Comparison of ENCODE assay signal across 19 cellular contexts in genomic region chr11:117722074-117722473, GRCh38.
DNase-seq lines count a peak whose midpoint lies in the region; ATAC-seq and TF ChIP-seq lines count a peak whose summit lies in the region.
"Had no signal": no experiment of that assay in that cellular context is flagged by ENCODE, and none has a peak within 500 bp of the region (broad histone marks: within the 10 kb centered on the region; RNA-seq: fewer than 3 reads in every experiment).

No MANE protein-coding gene starts in this region.

- H3K9ac ChIP-seq in KMS-11: no peak overlapping the region; the same call in 1 of the 2 replicates

- no peak overlapping the region for H3K4me3 Mint-ChIP-seq in effector memory CD8-positive, alpha-beta T cell
- H3K4me3 Mint-ChIP-seq in activated naive CD4-positive, alpha-beta T cell treated with anti-CD3 and anti-CD28 coated beads for 36 hours: no peak overlapping the region
- H3K4me3 Mint-ChIP-seq: CD4-positive, CD25-positive, alpha-beta regulatory T cell had no signal

- no peak for DNase-seq in heart right ventricle
- no peak for DNase-seq in omental fat pad (ENCODE audit: low spot score)
- no peak for DNase-seq in effector memory CD8-positive, alpha-beta T cell
- no peak for DNase-seq in activated CD8-positive, alpha-beta memory T cell treated with anti-CD3 and anti-CD28 coated beads, Interleukin-2, amount 50 U/mL, for 4 hours
- no peak for DNase-seq in activated naive CD4-positive, alpha-beta T cell treated with anti-CD3 and anti-CD28 coated beads for 36 hours
- DNase-seq: ACHN; Calu3; CD4-positive, CD25-positive, alpha-beta regulatory T cell; DMS79 treated with DMSO at 0.1 percent for 48 hours; HCEC 1CT; MV-4-11; NCI-H1436; NCI-H2081 treated with DMSO at 0.1 percent for 48 hours; NCI-H226; NCI-H526 treated with DMSO at 0.1 percent for 48 hours; SHP77 had no signal

- H3K36me3 ChIP-seq in KMS-11 (ENCODE audit: insufficient read depth) (no peaks in the 10 kb centered on the region), heart right ventricle (no peaks in the 10 kb centered on the region)

- H3K27me3 Mint-ChIP-seq in effector memory CD8-positive, alpha-beta T cell: peaks cover 39 to 68% of the 10 kb centered on the region in 2 donors
- peaks cover 4% of the 10 kb centered on the region for H3K27me3 Mint-ChIP-seq in activated naive CD4-positive, alpha-beta T cell treated with anti-CD3 and anti-CD28 coated beads for 36 hours (ENCODE audit: low read depth)

- intact Hi-C loops in heart right ventricle (cut with DNase I): no loop called here
- intact Hi-C loops in activated naive CD4-positive, alpha-beta T cell treated with anti-CD3 and anti-CD28 coated beads for 36 hours (cut with micrococcal nuclease): loop anchor here (2.0 kb wide), 1 partner anchor 53 kb away; no protein-coding TSS in a partner anchor

- no peaks in the 10 kb centered on the region for H4K20me1 ChIP-seq in KMS-11 (ENCODE audit: insufficient read depth)

- TF ChIP-seq CTCF in KMS-11 (conservative IDR thresholded peaks at IDR 0.05; ENCODE audit: low read depth, low read length) (no peak), heart right ventricle (IDR thresholded peaks at IDR 0.05) (no peak), omental fat pad (IDR thresholded peaks at IDR 0.05) (no peak)

- no peaks in the 10 kb centered on the region for H3K9me3 ChIP-seq in heart right ventricle

- peak overlapping the region; percentile 78 for H3K4me2 ChIP-seq in KMS-11

- no peak overlapping the region for H3K27ac Mint-ChIP-seq in effector memory CD8-positive, alpha-beta T cell
- no peak overlapping the region for H3K27ac Mint-ChIP-seq in activated naive CD4-positive, alpha-beta T cell treated with anti-CD3 and anti-CD28 coated beads for 36 hours
- H3K27ac Mint-ChIP-seq: CD4-positive, CD25-positive, alpha-beta regulatory T cell had no signal

- H3K4me3 ChIP-seq in KMS-11 (IDR thresholded peaks at IDR 0.05; ENCODE audit: insufficient read depth, low read depth, low read length) (no peak overlapping the region), heart right ventricle (no peak overlapping the region)

- H3K4me1 ChIP-seq in KMS-11 (ENCODE audit: low read depth, poor library complexity, severe bottlenecking) (peaks cover 44% of the 10 kb centered on the region), heart right ventricle (peaks cover 0 to 12% (median 0%) of the 10 kb centered on the region in 9 donors)

- H3K4me1 Mint-ChIP-seq in effector memory CD8-positive, alpha-beta T cell (ENCODE audit: low read depth in 2 of 2): peaks cover 0 to 2% of the 10 kb centered on the region in 2 donors
- H3K4me1 Mint-ChIP-seq in activated naive CD4-positive, alpha-beta T cell treated with anti-CD3 and anti-CD28 coated beads for 36 hours (ENCODE audit: low read depth): no peaks in the 10 kb centered on the region
- H3K4me1 Mint-ChIP-seq: CD4-positive, CD25-positive, alpha-beta regulatory T cell had no signal

- H3K27me3 ChIP-seq in KMS-11 (ENCODE audit: insufficient read depth, low read depth): no peaks in the 10 kb centered on the region
- peaks cover 0 to 3% (median 0%) of the 10 kb centered on the region in 7 donors for H3K27me3 ChIP-seq in heart right ventricle

- H3K79me2 ChIP-seq in KMS-11 (ENCODE audit: insufficient read depth, low read depth): no peaks in the 10 kb centered on the region

- CTCF ChIA-PET in activated naive CD4-positive, alpha-beta T cell treated with anti-CD3 and anti-CD28 coated beads for 36 hours (lab: Charles Lee): interaction anchor here (0.7 kb wide), 1 partner anchor 291 kb away, joined by 5 read pairs; no protein-coding TSS in a partner anchor

- H3K36me3 Mint-ChIP-seq in effector memory CD8-positive, alpha-beta T cell (ENCODE audit: insufficient read depth): peaks cover 5% of the 10 kb centered on the region
- no peaks in the 10 kb centered on the region for H3K36me3 Mint-ChIP-seq in activated naive CD4-positive, alpha-beta T cell treated with anti-CD3 and anti-CD28 coated beads for 36 hours (ENCODE audit: low read depth)
- H3K36me3 Mint-ChIP-seq: CD4-positive, CD25-positive, alpha-beta regulatory T cell had no signal

- no peak overlapping the region; the same call in 1 of the 2 replicates for H2AFZ ChIP-seq in KMS-11 (ENCODE audit: low read depth)

- WGBS in heart right ventricle, 2 donors: 64 to 77% methylated on average over 2 of the region's 2 CpGs

- ATAC-seq in heart right ventricle: peak in 6 of 8 donors; percentile 34 to 73 (median 66)
- ATAC-seq in omental fat pad (ENCODE audit: low FRiP score): peak; percentile 24
- ATAC-seq in HG02938 (IDR thresholded peaks at IDR 0.05; ENCODE audit: unreplicated experiment): no peak
- no peak for ATAC-seq in effector memory CD8-positive, alpha-beta T cell (replicated peaks)

- H3K27ac ChIP-seq in KMS-11: peak overlapping the region; percentile 49
- H3K27ac ChIP-seq in angular gyrus (ENCODE audit: low read depth, low read length): peak overlapping the region; percentile 81
- no peak overlapping the region for H3K27ac ChIP-seq in heart right ventricle

- no peaks in the 10 kb centered on the region for H3K9me3 Mint-ChIP-seq in effector memory CD8-positive, alpha-beta T cell
- H3K9me3 Mint-ChIP-seq in activated naive CD4-positive, alpha-beta T cell treated with anti-CD3 and anti-CD28 coated beads for 36 hours: no peaks in the 10 kb centered on the region
- H3K9me3 Mint-ChIP-seq: CD4-positive, CD25-positive, alpha-beta regulatory T cell had no signal

Comparison
In these comparisons a context has a peak if more than half of its experiments do, and no peak if none do; other contexts are left out.
1. H3K27ac ChIP-seq: peak in KMS-11 (single experiment) and angular gyrus (single experiment); none in heart right ventricle (0 of 10).
2. ATAC-seq: peak in heart right ventricle (6 of 8) and omental fat pad (single experiment); none in HG02938 (single experiment) and effector memory CD8-positive, alpha-beta T cell (single experiment).